ENCODE assay signal across 25 cellular contexts in genomic region chr22:25508761-25509321, GRCh38.
"Had no signal": no experiment of that assay in that cellular context is flagged by ENCODE, and none has a peak within 500 bp of the region (broad histone marks: within the 10 kb centered on the region; RNA-seq: fewer than 3 reads in every experiment).

No MANE protein-coding gene starts in this region.

- H3K9me3 ChIP-seq: ovary, psoas muscle, sigmoid colon, stomach, tibial artery, upper lobe of left lung had no signal

- H3K4me3 Mint-ChIP-seq: memory B cell; naive thymus-derived CD4-positive, alpha-beta T cell; nephron progenitor cell; stimulated activated effector memory CD8-positive, alpha-beta T cell treated with anti-CD3 and anti-CD28 coated beads, Interleukin-12 subunit alpha, Interleukin-12 subunit beta, amount 100 ng/mL, for 72 hours had no signal

- ATAC-seq: naive thymus-derived CD4-positive, alpha-beta T cell; psoas muscle; right cardiac atrium; stimulated activated effector memory CD8-positive, alpha-beta T cell treated with anti-CD3 and anti-CD28 coated beads, Interleukin-12 subunit alpha, Interleukin-12 subunit beta, amount 100 ng/mL, for 72 hours had no signal

- FAIRE-seq: colon, frontal cortex, kidney had no signal

- H3K36me3 ChIP-seq: ovary had no signal

- H3K4me1 ChIP-seq: psoas muscle, sigmoid colon, tibial artery, upper lobe of left lung had no signal

- H3K4me3 ChIP-seq: dorsolateral prefrontal cortex, hepatocyte, lung, ovary, psoas muscle, sigmoid colon, stomach, tibial artery, upper lobe of left lung had no signal

- H3K4me1 Mint-ChIP-seq: memory B cell; stimulated activated effector memory CD8-positive, alpha-beta T cell treated with anti-CD3 and anti-CD28 coated beads, Interleukin-12 subunit alpha, Interleukin-12 subunit beta, amount 100 ng/mL, for 72 hours had no signal

- H3K9me3 Mint-ChIP-seq: memory B cell; nephron progenitor cell; stimulated activated effector memory CD8-positive, alpha-beta T cell treated with anti-CD3 and anti-CD28 coated beads, Interleukin-12 subunit alpha, Interleukin-12 subunit beta, amount 100 ng/mL, for 72 hours had no signal

- H3K27me3 ChIP-seq: dorsolateral prefrontal cortex, hepatocyte, ovary, sigmoid colon, stomach, tibial artery, upper lobe of left lung had no signal

- H2AFZ ChIP-seq: hepatocyte had no signal

- H3K27ac Mint-ChIP-seq: memory B cell; naive thymus-derived CD4-positive, alpha-beta T cell; nephron progenitor cell; stimulated activated effector memory CD8-positive, alpha-beta T cell treated with anti-CD3 and anti-CD28 coated beads, Interleukin-12 subunit alpha, Interleukin-12 subunit beta, amount 100 ng/mL, for 72 hours had no signal

- H3K36me3 Mint-ChIP-seq: stimulated activated effector memory CD8-positive, alpha-beta T cell treated with anti-CD3 and anti-CD28 coated beads, Interleukin-12 subunit alpha, Interleukin-12 subunit beta, amount 100 ng/mL, for 72 hours had no signal

- H3K27ac ChIP-seq: dorsolateral prefrontal cortex, hepatocyte, ovary, psoas muscle, sigmoid colon, stomach, tibial artery, upper lobe of left lung had no signal

- H3K27me3 Mint-ChIP-seq: memory B cell had no signal

- H3K4me2 ChIP-seq: hepatocyte had no signal

- H3K79me2 ChIP-seq: hepatocyte had no signal

- DNase-seq: dorsolateral prefrontal cortex; effector CD4-positive, alpha-beta T cell; head of caudate nucleus; kidney; midbrain; naive thymus-derived CD4-positive, alpha-beta T cell; nephron progenitor cell; occipital lobe; posterior cingulate gyrus; psoas muscle; right cardiac atrium; stimulated activated CD4-positive, alpha-beta T cell treated with anti-CD3 and anti-CD28 coated beads, Interleukin-2, amount 100 ng/mL, for 24 hours; stimulated activated CD4-positive, alpha-beta T cell treated with anti-CD3 and anti-CD28 coated beads, Interleukin-4, amount 100 ng/mL, for 24 hours; stimulated activated naive CD4-positive, alpha-beta T cell treated with Interleukin-2 at 50 U/mL for 16 hours; stomach; tibial artery; upper lobe of left lung had no signal
